Comparison of ENCODE assay signal across 16 cellular contexts in genomic region chr18:42340423-42341009, GRCh38.
DNase-seq lines count a peak whose midpoint lies in the region; FAIRE-seq and TF ChIP-seq lines count a peak whose summit lies in the region.
"Had no signal": no experiment of that assay in that cellular context is flagged by ENCODE, and none has a peak within 500 bp of the region (broad histone marks: within the 10 kb centered on the region; RNA-seq: fewer than 3 reads in every experiment).

No MANE protein-coding gene starts in this region.

- no peak overlapping the region for H3K9ac ChIP-seq in mammary epithelial cell (ENCODE audit: insufficient read depth, low read length)
- H3K9ac ChIP-seq in liver (ENCODE audit: low read depth in 1 of 2, low read length in 2 of 2): no peak overlapping the region
- H3K9ac ChIP-seq: BLaER1 had no signal

- H3K4me2 ChIP-seq in mammary epithelial cell (ENCODE audit: insufficient read depth, low read depth, low read length): no peak overlapping the region
- H3K4me2 ChIP-seq: BLaER1 had no signal

- H4K20me1 ChIP-seq in mammary epithelial cell (ENCODE audit: insufficient read depth, low read length): no peaks in the 10 kb centered on the region
- H4K20me1 ChIP-seq: BLaER1 had no signal

- H3K27ac Mint-ChIP-seq in MCF 10A (ENCODE audit: low read depth, unreplicated experiment): no peak overlapping the region
- H3K27ac Mint-ChIP-seq in activated CD4-positive, alpha-beta T cell treated with anti-CD3 and anti-CD28 coated beads, Interleukin-2, amount 10 ng/mL, durations not matched to agents 24 days and 14 days: no peak overlapping the region
- H3K27ac Mint-ChIP-seq: CD8-positive, alpha-beta memory T cell had no signal

- no peak for FAIRE-seq in frontal cortex (lab: Jason Lieb, UNC)
- FAIRE-seq: A204.1, GM12891 had no signal

- no peaks in the 10 kb centered on the region for H3K27me3 Mint-ChIP-seq in MCF 10A (ENCODE audit: insufficient read depth, unreplicated experiment)
- H3K27me3 Mint-ChIP-seq in activated CD4-positive, alpha-beta T cell treated with anti-CD3 and anti-CD28 coated beads, Interleukin-2, amount 10 ng/mL, durations not matched to agents 24 days and 14 days: no peaks in the 10 kb centered on the region

- dilution Hi-C loops in mammary epithelial cell (cut with HindIII; ENCODE audit: low sequenced_read_pairs): no loop called here

- H3K4me3 ChIP-seq in mammary epithelial cell (replicated peaks in 1 of 3; ENCODE audit: insufficient read depth in 1 of 3, low read depth in 2 of 3, low read length in 3 of 3) (no peak overlapping the region), liver (ENCODE audit: low read depth in 1 of 3, low read length in 3 of 3) (no peak overlapping the region)
- H3K4me3 ChIP-seq: BLaER1 had no signal

- peak; percentile 64 to 65 for TF ChIP-seq RAD21 in liver (IDR thresholded peaks at IDR 0.05)

- H3K27ac ChIP-seq in mammary epithelial cell (ENCODE audit: insufficient read depth, low read depth, low read length): no peak overlapping the region
- peak overlapping the region; percentile 88 to 89 for H3K27ac ChIP-seq in liver (ENCODE audit: low read depth in 1 of 2, low read length in 2 of 2)
- H3K27ac ChIP-seq: BLaER1 had no signal

- no TSS peak for BruUV-seq in MCF 10A (replicated peaks; lab: Mats Ljungman, UMichigan)
- BruUV-seq in mammary epithelial cell (replicated peaks; lab: Mats Ljungman, UMichigan): no TSS peak

- H2AFZ ChIP-seq in mammary epithelial cell (ENCODE audit: low read depth, low read length): no peak overlapping the region

- H3K4me1 Mint-ChIP-seq in MCF 10A (ENCODE audit: insufficient read depth, unreplicated experiment): no peaks in the 10 kb centered on the region
- H3K4me1 Mint-ChIP-seq in activated CD4-positive, alpha-beta T cell treated with anti-CD3 and anti-CD28 coated beads, Interleukin-2, amount 10 ng/mL, durations not matched to agents 24 days and 14 days: no peaks in the 10 kb centered on the region
- H3K4me1 Mint-ChIP-seq: CD8-positive, alpha-beta memory T cell had no signal

- H3K79me2 ChIP-seq in mammary epithelial cell (ENCODE audit: insufficient read depth, low read length): no peaks in the 10 kb centered on the region

- H3K9me3 ChIP-seq in mammary epithelial cell (replicated peaks; ENCODE audit: insufficient read depth, low read length) (no peaks in the 10 kb centered on the region), liver (ENCODE audit: control insufficient read depth in 4 of 4, low read length in 3 of 4) (no peaks in the 10 kb centered on the region)
- H3K9me3 ChIP-seq: Caco-2 had no signal

- WGBS in mammary epithelial cell (ENCODE audit: low coverage, missing lambda C conversion rate): 45% methylated on average over 3 of the region's 3 CpGs
- 33% methylated on average over 3 of the region's 3 CpGs for WGBS in liver

- H3K4me1 ChIP-seq in mammary epithelial cell (ENCODE audit: insufficient read depth, low read length) (no peaks in the 10 kb centered on the region), liver (ENCODE audit: control insufficient read depth in 4 of 4, insufficient read depth in 4 of 4, low read length in 3 of 4) (peaks cover 10 to 37% (median 27%) of the 10 kb centered on the region in 4 donors)
- H3K4me1 ChIP-seq: BLaER1 had no signal

- POLR2A ChIA-PET in MCF 10A (lab: Yijun Ruan, JAX): no interaction called here

- no peak overlapping the region for H3K4me3 Mint-ChIP-seq in MCF 10A (ENCODE audit: unreplicated experiment)
- no peak overlapping the region for H3K4me3 Mint-ChIP-seq in activated CD4-positive, alpha-beta T cell treated with anti-CD3 and anti-CD28 coated beads, Interleukin-2, amount 10 ng/mL, durations not matched to agents 24 days and 14 days
- H3K4me3 Mint-ChIP-seq: CD8-positive, alpha-beta memory T cell; H9 had no signal

- CTCF ChIA-PET in MCF 10A (lab: Yijun Ruan, JAX) (interaction anchor here (0.7 kb wide), 1 partner anchor 420 kb away, joined by 3 read pairs; no protein-coding TSS in a partner anchor), mammary epithelial cell (lab: Charles Lee; ENCODE audit: low non-redundant PET) (no interaction called here)

- no peak for TF ChIP-seq CTCF in MCF 10A (IDR thresholded peaks at IDR 0.05; ENCODE audit: unreplicated experiment)
- TF ChIP-seq CTCF in mammary epithelial cell (conservative IDR thresholded peaks at IDR 0.05 in 1 of 2, IDR thresholded peaks at IDR 0.05 in 1 of 2; ENCODE audit: extremely low read depth in 1 of 2, insufficient read depth in 1 of 2, low read depth in 1 of 2, low read length in 2 of 2): no peak
- TF ChIP-seq CTCF in liver (IDR thresholded peaks at IDR 0.05; ENCODE audit: low read depth, low read length, missing input control): no peak

- in situ Hi-C loops in mammary epithelial cell (cut with MboI; ENCODE audit: low sequenced_read_pairs in 2 of 2): no loop called here

- H3K27me3 ChIP-seq in mammary epithelial cell (ENCODE audit: insufficient read depth, low read length): no peaks in the 10 kb centered on the region
- H3K27me3 ChIP-seq in liver (ENCODE audit: control insufficient read depth in 4 of 4, insufficient read depth in 4 of 4, low read length in 3 of 4): no peaks in the 10 kb centered on the region
- H3K27me3 ChIP-seq: BLaER1 had no signal

- DNase-seq in MCF 10A (ENCODE audit: unreplicated experiment): peak; percentile 5
- no peak for DNase-seq in mammary epithelial cell
- peak; percentile 55 for DNase-seq in NCI-H69 (lab: John Stamatoyannopoulos, UW)
- no peak for DNase-seq in frontal cortex (ENCODE audit: low spot score in 2 of 2)
- DNase-seq in activated CD4-positive, alpha-beta T cell treated with anti-CD3 and anti-CD28 coated beads, Interleukin-2, amount 10 ng/mL, durations not matched to agents 24 days and 14 days: no peak
- DNase-seq in AG08395 (ENCODE audit: low spot score): no peak
- DNase-seq: AML-193; Caco-2; CD8-positive, alpha-beta memory T cell; DMS79; GOT3; H9 had no signal

- intact Hi-C loops in MCF 10A (cut with micrococcal nuclease): no loop called here
- intact Hi-C loops in mammary epithelial cell (cut with micrococcal nuclease): no loop called here
- intact Hi-C loops in activated CD4-positive, alpha-beta T cell treated with anti-CD3 and anti-CD28 coated beads, Interleukin-2, amount 10 ng/mL, durations not matched to agents 24 days and 14 days (cut with micrococcal nuclease): no loop called here

- peaks cover 7% of the 10 kb centered on the region for H3K9me3 Mint-ChIP-seq in MCF 10A (ENCODE audit: unreplicated experiment)
- H3K9me3 Mint-ChIP-seq in activated CD4-positive, alpha-beta T cell treated with anti-CD3 and anti-CD28 coated beads, Interleukin-2, amount 10 ng/mL, durations not matched to agents 24 days and 14 days: no peaks in the 10 kb centered on the region

- H3K36me3 Mint-ChIP-seq in MCF 10A (ENCODE audit: insufficient read depth, unreplicated experiment): peaks cover 4% of the 10 kb centered on the region
- H3K36me3 Mint-ChIP-seq in activated CD4-positive, alpha-beta T cell treated with anti-CD3 and anti-CD28 coated beads, Interleukin-2, amount 10 ng/mL, durations not matched to agents 24 days and 14 days (ENCODE audit: low read depth): no peaks in the 10 kb centered on the region

- H3K36me3 ChIP-seq in mammary epithelial cell (ENCODE audit: insufficient read depth, low read length): no peaks in the 10 kb centered on the region
- H3K36me3 ChIP-seq in liver (ENCODE audit: control insufficient read depth in 4 of 4, insufficient read depth in 3 of 4, low read depth in 1 of 4, low read length in 3 of 4): no peaks in the 10 kb centered on the region
- H3K36me3 ChIP-seq: BLaER1 had no signal

TF ChIP-seq in liver, 16 proteins besides CTCF, POLR2A, EP300 and RAD21 (continues in another document):
- peak; percentile 86 for TF ChIP-seq SP1 (IDR thresholded peaks at IDR 0.05)
- TF ChIP-seq YY1 (IDR thresholded peaks at IDR 0.05): peak; percentile 78
- TF ChIP-seq MAX (IDR thresholded peaks at IDR 0.05): peak; percentile 69
- TF ChIP-seq HNF4G (IDR thresholded peaks at IDR 0.05): no peak
- peak in 1 of 2 donors; percentile 67 for TF ChIP-seq GABPA (IDR thresholded peaks at IDR 0.05 in 1 of 2, conservative IDR thresholded peaks at IDR 0.05 in 1 of 2)
- TF ChIP-seq FOXA2 (IDR thresholded peaks at IDR 0.05): peak; percentile 100
- no peak for TF ChIP-seq TAF1 (conservative IDR thresholded peaks at IDR 0.05)
- peak; percentile 81 for TF ChIP-seq REST (IDR thresholded peaks at IDR 0.05)
- no peak for TF ChIP-seq ATF3 (IDR thresholded peaks at IDR 0.05)
- peak in 1 of 2 donors; percentile 80 for TF ChIP-seq EGR1 (IDR thresholded peaks at IDR 0.05; ENCODE audit: low read depth in 2 of 2)
- peak; percentile 99 for TF ChIP-seq FOXA1 (IDR thresholded peaks at IDR 0.05)
- no peak for TF ChIP-seq NR2F2 (IDR thresholded peaks at IDR 0.05)

Comparison
In these comparisons a context has a peak if more than half of its experiments do, and no peak if none do; other contexts are left out.
1. DNase-seq: peak in MCF 10A (single experiment) and NCI-H69 (single experiment); none in mammary epithelial cell (single experiment), frontal cortex (0 of 2), activated CD4-positive, alpha-beta T cell treated with anti-CD3 and anti-CD28 coated beads, Interleukin-2, amount 10 ng/mL, durations not matched to agents 24 days and 14 days (single experiment) and AG08395 (single experiment).